Comparison of ENCODE assay signal across 6 cellular contexts in genomic region chr16:31141489-31142108, GRCh38. TPM values are rescaled to one million over a fixed set of nuclear protein-coding genes. Genes with fewer than 3 reads are reported as not detected.
DNase-seq lines count a peak whose midpoint lies in the region; TF ChIP-seq lines count a peak whose summit lies in the region.

No MANE protein-coding gene starts in this region.

- peak overlapping the region; percentile 22 for H3K4me3 ChIP-seq in ovary

- H3K27me3 ChIP-seq in ovary, result no peaks in the 10 kb centered on the region

- TF ChIP-seq POLR2A in ovary (IDR thresholded peaks at IDR 0.05), result no peak

- H3K4me1 Mint-ChIP-seq in activated CD4-positive, alpha-beta T cell treated with anti-CD3 and anti-CD28 coated beads, Interleukin-2, amount 10 ng/mL, durations not matched to agents 24 days and 14 days, result peaks cover 8% of the 10 kb centered on the region
- H3K4me1 Mint-ChIP-seq in chondrocyte (ENCODE audit: low read depth), result peaks cover 23% of the 10 kb centered on the region

- intact Hi-C loops in activated CD4-positive, alpha-beta T cell treated with anti-CD3 and anti-CD28 coated beads, Interleukin-2, amount 10 ng/mL, durations not matched to agents 24 days and 14 days (cut with micrococcal nuclease), result loop anchor here (1.0 to 5.0 kb wide), 11 partner anchors 24 to 318 kb away; partner anchors contain the start of genes ARMC5, BCKDK, FBXL19 and FUS
- intact Hi-C loops in ovary (cut with DNase I), result loop anchor here in 1 of 4 donors (2.0 kb wide), 1 partner anchor 157 kb away; the partner anchor contains the start of gene HSD3B7

- no peaks in the 10 kb centered on the region for H3K36me3 Mint-ChIP-seq in activated CD4-positive, alpha-beta T cell treated with anti-CD3 and anti-CD28 coated beads, Interleukin-2, amount 10 ng/mL, durations not matched to agents 24 days and 14 days (ENCODE audit: low read depth)
- no peaks in the 10 kb centered on the region for H3K36me3 Mint-ChIP-seq in chondrocyte (ENCODE audit: low read depth)

- no peak for TF ChIP-seq EP300 in ovary (IDR thresholded peaks at IDR 0.05)

- peaks cover 7% of the 10 kb centered on the region for H3K4me1 ChIP-seq in ovary (ENCODE audit: insufficient read depth)

- TF ChIP-seq CTCF in chondrocyte (IDR thresholded peaks at IDR 0.05) (no peak), ovary (IDR thresholded peaks at IDR 0.05) (no peak)

- DNase-seq in activated CD4-positive, alpha-beta T cell treated with anti-CD3 and anti-CD28 coated beads, Interleukin-2, amount 10 ng/mL, durations not matched to agents 24 days and 14 days, result peak; percentile 74
- no peak for DNase-seq in activated CD4-positive, alpha-beta T cell treated with anti-CD3 and anti-CD28 coated beads for 48 hours
- DNase-seq in chondrocyte (ENCODE audit: low spot score) (no peak), ovary (peak in 4 of 5 donors; percentile 48 to 65 (median 58)), putamen (ENCODE audit: low spot score) (no peak), NCI-H187 (lab: John Stamatoyannopoulos, UW) (no peak)

- WGBS in ovary, 3 donors, result 13 to 20% (median 17%) methylated on average over 9 to 10 of the region's 10 CpGs

- no peaks in the 10 kb centered on the region for H3K9me3 ChIP-seq in ovary

- H3K27ac Mint-ChIP-seq in activated CD4-positive, alpha-beta T cell treated with anti-CD3 and anti-CD28 coated beads, Interleukin-2, amount 10 ng/mL, durations not matched to agents 24 days and 14 days, result peak overlapping the region; percentile 82
- peak overlapping the region; percentile 92 for H3K27ac Mint-ChIP-seq in chondrocyte (ENCODE audit: unreplicated experiment)

- H3K36me3 ChIP-seq in ovary, result no peaks in the 10 kb centered on the region

- H3K27ac ChIP-seq in ovary, result peak overlapping the region in 1 of 2 donors; percentile 53

- peak overlapping the region; percentile 69 for H3K4me3 Mint-ChIP-seq in activated CD4-positive, alpha-beta T cell treated with anti-CD3 and anti-CD28 coated beads, Interleukin-2, amount 10 ng/mL, durations not matched to agents 24 days and 14 days
- peak overlapping the region; percentile 64 for H3K4me3 Mint-ChIP-seq in chondrocyte (ENCODE audit: unreplicated experiment)

- H3K9me3 Mint-ChIP-seq in activated CD4-positive, alpha-beta T cell treated with anti-CD3 and anti-CD28 coated beads, Interleukin-2, amount 10 ng/mL, durations not matched to agents 24 days and 14 days, result no peaks in the 10 kb centered on the region
- no peaks in the 10 kb centered on the region for H3K9me3 Mint-ChIP-seq in chondrocyte (ENCODE audit: low read depth)

- H3K27me3 Mint-ChIP-seq in activated CD4-positive, alpha-beta T cell treated with anti-CD3 and anti-CD28 coated beads, Interleukin-2, amount 10 ng/mL, durations not matched to agents 24 days and 14 days, result no peaks in the 10 kb centered on the region
- peaks cover 3% of the 10 kb centered on the region for H3K27me3 Mint-ChIP-seq in chondrocyte (ENCODE audit: low read depth)

RNA-seq across cellular contexts. Expression of gene PRSS8, which starts 6.1 kb away (rescaled TPM):
- not detected in 2 replicates for total RNA-seq in activated CD4-positive, alpha-beta T cell treated with anti-CD3 and anti-CD28 coated beads, Interleukin-2, amount 10 ng/mL, durations not matched to agents 24 days and 14 days
- total RNA-seq in chondrocyte (not detected in 3 replicates), ovary (10 to 100 TPM in 1 of 7 donors, 1 to 10 TPM in 4, not detected in 2; 1.4 to 47.0 (median 2.4) TPM)
- polyA plus RNA-seq in ovary, result under 1 TPM in 1 of 2 donors, not detected in 1; 0.05 TPM

RNA-seq across cellular contexts. Expression of gene PRSS36, which starts 8.3 kb away (rescaled TPM):
- 0.33 and 0.59 TPM in 2 replicates for total RNA-seq in activated CD4-positive, alpha-beta T cell treated with anti-CD3 and anti-CD28 coated beads, Interleukin-2, amount 10 ng/mL, durations not matched to agents 24 days and 14 days
- total RNA-seq in chondrocyte (0.35 to 0.39 TPM in 2 of 3 replicates, not detected in the other), ovary (1 to 10 TPM in 4 of 7 donors, under 1 TPM in 2, not detected in 1; 0.28 to 2.1 (median 1.3) TPM)
- under 1 TPM in 1 of 2 donors, not detected in 1; 0.96 TPM for polyA plus RNA-seq in ovary

RNA-seq across cellular contexts. Expression of gene KAT8, which starts 24.1 kb away (rescaled TPM):
- 56.9 and 63.3 TPM in 2 replicates for total RNA-seq in activated CD4-positive, alpha-beta T cell treated with anti-CD3 and anti-CD28 coated beads, Interleukin-2, amount 10 ng/mL, durations not matched to agents 24 days and 14 days
- 28.3 to 43.2 TPM (median 34.7 TPM) in 3 replicates for total RNA-seq in chondrocyte
- total RNA-seq in ovary, result 100 to 1,000 TPM in 4 of 7 donors, 10 to 100 TPM in 3; 71.5 to 129 (median 105) TPM
- 10 to 100 TPM; 66.4 to 87.0 TPM for polyA plus RNA-seq in ovary

RNA-seq across cellular contexts. Expression of gene BCKDK, which starts 33.4 kb away (rescaled TPM):
- total RNA-seq in activated CD4-positive, alpha-beta T cell treated with anti-CD3 and anti-CD28 coated beads, Interleukin-2, amount 10 ng/mL, durations not matched to agents 24 days and 14 days, result 44.3 and 44.9 TPM in 2 replicates
- total RNA-seq in chondrocyte, result 36.3 to 44.5 TPM (median 41.9 TPM) in 3 replicates
- total RNA-seq in ovary, result 10 to 100 TPM; 34.1 to 51.9 (median 40.5) TPM
- 10 to 100 TPM; 18.6 to 29.2 TPM for polyA plus RNA-seq in ovary

RNA-seq across cellular contexts. Expression of gene FUS, which starts 38.3 kb away (rescaled TPM):
- 936 and 955 TPM in 2 replicates for total RNA-seq in activated CD4-positive, alpha-beta T cell treated with anti-CD3 and anti-CD28 coated beads, Interleukin-2, amount 10 ng/mL, durations not matched to agents 24 days and 14 days
- 226 to 414 TPM (median 231 TPM) in 3 replicates for total RNA-seq in chondrocyte
- total RNA-seq in ovary, result 100 to 1,000 TPM in 5 of 7 donors, 10 to 100 TPM in 2; 62.2 to 436 (median 355) TPM
- 100 to 1,000 TPM; 309 to 469 TPM for polyA plus RNA-seq in ovary

Comparison
In these comparisons a context has a peak if more than half of its experiments do, and no peak if none do; other contexts are left out.
1. DNase-seq: peak in activated CD4-positive, alpha-beta T cell treated with anti-CD3 and anti-CD28 coated beads, Interleukin-2, amount 10 ng/mL, durations not matched to agents 24 days and 14 days (single experiment) and ovary (4 of 5); none in activated CD4-positive, alpha-beta T cell treated with anti-CD3 and anti-CD28 coated beads for 48 hours (single experiment), chondrocyte (single experiment), putamen (single experiment) and NCI-H187 (0 of 2).